Comparison of ENCODE assay signal across 23 cellular contexts in the genomic region with DNA sequence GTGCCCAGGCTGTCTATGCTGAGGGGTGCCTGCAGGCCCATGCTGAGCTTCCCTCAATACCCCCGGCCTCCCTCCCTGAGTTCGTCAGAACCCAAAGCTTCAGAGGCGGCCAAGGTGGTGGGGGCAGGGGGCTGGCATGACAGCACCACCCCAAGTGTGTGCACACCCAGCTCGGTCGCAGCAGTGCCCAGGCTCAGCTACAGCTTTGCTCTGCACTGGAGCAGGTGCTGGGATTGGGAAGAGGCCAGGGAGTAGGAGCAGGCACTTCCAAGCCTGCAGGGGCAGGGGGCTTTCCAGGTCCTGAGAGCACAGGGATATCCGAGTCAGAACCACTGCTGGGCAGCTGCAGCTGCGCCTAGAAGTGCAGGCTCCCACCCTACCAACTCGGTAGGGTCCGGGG.
"Had no signal": no experiment of that assay in that cellular context is flagged by ENCODE, and none has a peak within 500 bp of the region (broad histone marks: within the 10 kb centered on the region; RNA-seq: fewer than 3 reads in every experiment).

No MANE protein-coding gene starts in this region.

- ATAC-seq: left cardiac atrium; left lobe of liver; left ventricle myocardium superior; lower lobe of right lung; naive thymus-derived CD8-positive, alpha-beta T cell; pancreas; sciatic nerve; stimulated activated effector memory CD8-positive, alpha-beta T cell treated with anti-CD3 and anti-CD28 coated beads, Interleukin-12 subunit alpha, Interleukin-12 subunit beta, amount 100 ng/mL, for 72 hours; stimulated activated naive CD8-positive, alpha-beta T cell treated with anti-CD3 and anti-CD28 coated beads, Interleukin-15, amount 100 ng/mL, for 72 hours had no signal

- DNase-seq: head of caudate nucleus; hippocampal formation; kidney glomerular epithelial cell; left cardiac atrium; left ventricle myocardium superior; lower lobe of right lung; mammary epithelial cell; mesenchymal stem cell; naive thymus-derived CD8-positive, alpha-beta T cell; nucleus accumbens; retina; stimulated activated CD4-positive, alpha-beta T cell treated with anti-CD3 and anti-CD28 coated beads, Interleukin-4, amount 100 ng/mL, for 24 hours; stimulated activated naive CD4-positive, alpha-beta T cell treated with Interleukin-2 at 50 U/mL for 16 hours; stimulated activated naive CD8-positive, alpha-beta T cell treated with anti-CD3 and anti-CD28 coated beads, Interleukin-15, amount 100 ng/mL, for 72 hours; substantia nigra had no signal

- H3K4me1 ChIP-seq: pancreas, prostate gland had no signal

- H3K9me3 ChIP-seq: lower lobe of right lung, pancreas, prostate gland had no signal

- H3K27me3 ChIP-seq: pancreas, tibial nerve, upper lobe of left lung had no signal

- H3K27ac ChIP-seq: lower lobe of right lung, pancreas, prostate gland, skin epidermis, tibial nerve, upper lobe of left lung had no signal

- H3K4me3 ChIP-seq: lower lobe of right lung, pancreas, prostate gland, skin epidermis, tibial nerve, upper lobe of left lung had no signal

- H3K36me3 ChIP-seq: lower lobe of right lung, pancreas, prostate gland, upper lobe of left lung had no signal
